Comparison of ENCODE assay signal across 20 cellular contexts in genomic region chr4:74537459-74537858, GRCh38.
"Had no signal": no experiment of that assay in that cellular context is flagged by ENCODE, and none has a peak within 500 bp of the region (broad histone marks: within the 10 kb centered on the region; RNA-seq: fewer than 3 reads in every experiment).

No MANE protein-coding gene starts in this region.

- ATAC-seq: activated naive CD4-positive, alpha-beta T cell treated with anti-CD3 and anti-CD28 coated beads, Interleukin-2, amount 50 U/mL, for 72 hours; left colon; pancreas; stimulated activated memory B cell treated with anti-CD40 and anti-IgM and Interleukin-4, amounts not matched to agents 10 μg/mL and 1 μg/mL and 100 μg/mL, for 72 hours had no signal

- H3K36me3 ChIP-seq: neural progenitor cell, pancreas, thyroid gland had no signal

- H3K27me3 ChIP-seq: neural progenitor cell, pancreas, thyroid gland had no signal

- H3K9ac ChIP-seq: neural progenitor cell had no signal

- H3K4me3 Mint-ChIP-seq: activated CD4-positive, alpha-beta memory T cell treated with anti-CD3 and anti-CD28 coated beads for 36 hours; activated T-cell treated with anti-CD3 and anti-CD28 coated beads, Interleukin-2, amount 50 U/mL, for 24 hours; brain; central memory CD8-positive, alpha-beta T cell; neural progenitor cell; stimulated activated memory B cell treated with anti-CD40 and anti-IgM and Interleukin-4, amounts not matched to agents 10 μg/mL and 1 μg/mL and 100 μg/mL, for 72 hours had no signal

- H3K27ac Mint-ChIP-seq: activated CD4-positive, alpha-beta memory T cell treated with anti-CD3 and anti-CD28 coated beads for 36 hours; activated naive CD4-positive, alpha-beta T cell treated with anti-CD3 and anti-CD28 coated beads, Interleukin-2, amount 50 U/mL, for 72 hours; activated T-cell treated with anti-CD3 and anti-CD28 coated beads, Interleukin-2, amount 50 U/mL, for 24 hours; brain; neural progenitor cell; stimulated activated memory B cell treated with anti-CD40 and anti-IgM and Interleukin-4, amounts not matched to agents 10 μg/mL and 1 μg/mL and 100 μg/mL, for 72 hours had no signal

- H3K4me1 Mint-ChIP-seq: central memory CD8-positive, alpha-beta T cell; neural progenitor cell; stimulated activated memory B cell treated with anti-CD40 and anti-IgM and Interleukin-4, amounts not matched to agents 10 μg/mL and 1 μg/mL and 100 μg/mL, for 72 hours had no signal

- H3K4me1 ChIP-seq: neural progenitor cell, thyroid gland had no signal

- H3K9me3 ChIP-seq: pancreas, thyroid gland had no signal

- H3K4me3 ChIP-seq: coronary artery, lung, neural progenitor cell, pancreas, thyroid gland had no signal

- DNase-seq: activated CD4-positive, alpha-beta memory T cell treated with anti-CD3 and anti-CD28 coated beads for 36 hours; activated gamma-delta T cell; activated T-cell treated with anti-CD3 and anti-CD28 coated beads, Interleukin-2, amount 50 U/mL, for 24 hours; amygdala; effector CD4-positive, alpha-beta T cell; head of caudate nucleus; left colon; pancreas; stimulated activated CD4-positive, alpha-beta T cell treated with anti-CD3 and anti-CD28 coated beads, Interleukin-2, amount 100 ng/mL, for 48 hours; T-helper 1 cell; T1000; thyroid gland had no signal

- H3K36me3 Mint-ChIP-seq: activated CD4-positive, alpha-beta memory T cell treated with anti-CD3 and anti-CD28 coated beads for 36 hours; activated naive CD4-positive, alpha-beta T cell treated with anti-CD3 and anti-CD28 coated beads, Interleukin-2, amount 50 U/mL, for 72 hours; brain; neural progenitor cell; stimulated activated memory B cell treated with anti-CD40 and anti-IgM and Interleukin-4, amounts not matched to agents 10 μg/mL and 1 μg/mL and 100 μg/mL, for 72 hours had no signal

- H2AFZ ChIP-seq: neural progenitor cell had no signal

- H3K9me3 Mint-ChIP-seq: activated CD4-positive, alpha-beta memory T cell treated with anti-CD3 and anti-CD28 coated beads for 36 hours; activated naive CD4-positive, alpha-beta T cell treated with anti-CD3 and anti-CD28 coated beads, Interleukin-2, amount 50 U/mL, for 72 hours; activated T-cell treated with anti-CD3 and anti-CD28 coated beads, Interleukin-2, amount 50 U/mL, for 24 hours; brain; central memory CD8-positive, alpha-beta T cell; neural progenitor cell; stimulated activated memory B cell treated with anti-CD40 and anti-IgM and Interleukin-4, amounts not matched to agents 10 μg/mL and 1 μg/mL and 100 μg/mL, for 72 hours had no signal

- H3K4me2 ChIP-seq: neural progenitor cell had no signal

- H3K27ac ChIP-seq: coronary artery, neural progenitor cell, pancreas, thyroid gland, VCaP had no signal
